ENCODE assay signal across 13 cellular contexts in the genomic region with DNA sequence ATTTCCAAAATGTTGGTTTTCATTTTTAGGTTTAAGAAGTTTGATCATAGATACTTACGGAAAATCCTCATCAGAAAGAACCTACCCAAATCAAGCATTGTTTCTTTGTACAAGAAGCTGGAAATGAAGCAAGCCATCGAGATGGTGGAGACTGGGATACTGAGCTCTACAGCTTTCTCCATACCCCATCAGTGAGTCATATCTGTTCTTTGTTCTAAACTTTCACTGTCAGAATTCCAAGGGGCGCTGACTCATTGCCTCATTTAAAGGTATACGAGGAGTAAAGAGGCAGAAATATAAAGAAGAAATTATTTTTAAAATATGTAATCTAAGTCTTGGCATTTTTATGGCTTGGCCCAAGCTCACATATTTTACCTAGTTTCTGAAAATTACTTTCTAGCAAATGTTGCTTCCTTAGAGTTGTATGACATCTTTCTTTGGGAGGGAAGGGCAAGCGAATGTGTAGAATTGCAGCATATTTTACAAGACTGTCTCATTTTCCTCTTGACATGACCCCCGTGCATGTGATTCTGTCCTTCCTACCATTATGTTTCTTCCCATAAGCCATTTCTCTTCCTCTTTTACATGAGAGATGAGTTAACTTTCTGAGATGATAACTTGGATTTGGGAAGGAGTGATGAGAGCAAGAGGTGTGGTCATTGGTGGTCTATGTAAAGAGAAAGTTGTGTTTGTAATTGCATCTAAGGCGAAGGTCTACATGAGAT. TPM values are rescaled to one million over a fixed set of nuclear protein-coding genes. Genes with fewer than 3 reads are reported as not detected.
DNase-seq lines count a peak whose midpoint lies in the region; ATAC-seq lines count a peak whose summit lies in the region.
"Had no signal": no experiment of that assay in that cellular context is flagged by ENCODE, and none has a peak within 500 bp of the region (broad histone marks: within the 10 kb centered on the region; RNA-seq: fewer than 3 reads in every experiment).

No MANE protein-coding gene starts in this region.

- DNase-seq in H4 (ENCODE audit: low spot score) (peak; percentile 79), SK-MEL-5 (ENCODE audit: low read depth, low spot score) (peak; percentile 5), fibroblast of the conjunctiva (ENCODE audit: low read depth) (peak; percentile 78), KBM-7 (no peak), T-cell (no peak)
- DNase-seq: activated CD8-positive, alpha-beta T cell treated with anti-CD3 and anti-CD28 coated beads for 36 hours; left ventricle myocardium inferior; stimulated activated CD4-positive, alpha-beta T cell treated with anti-CD3 and anti-CD28 coated beads, Interleukin-15, amount 100 ng/mL, for 24 hours had no signal

- peaks cover 0 to 3% (median 0%) of the 10 kb centered on the region in 3 donors for H3K9me3 Mint-ChIP-seq in T-cell

- H3K9me3 ChIP-seq in skeletal muscle satellite cell (replicated peaks; ENCODE audit: low read length): no peaks in the 10 kb centered on the region
- H3K9me3 ChIP-seq: HAP-1, tibial nerve had no signal

- peak overlapping the region; percentile 11 for H3K4me3 ChIP-seq in skeletal muscle satellite cell (ENCODE audit: low read length)
- H3K4me3 ChIP-seq: HAP-1, left ventricle myocardium inferior, tibial nerve had no signal

- H3K4me3 Mint-ChIP-seq in T-cell: no peak overlapping the region
- H3K4me3 Mint-ChIP-seq: activated CD8-positive, alpha-beta T cell treated with anti-CD3 and anti-CD28 coated beads for 36 hours had no signal

- peaks cover 0 to 4% (median 0%) of the 10 kb centered on the region in 3 donors for H3K4me1 Mint-ChIP-seq in T-cell

- peaks cover 19% of the 10 kb centered on the region for H3K4me1 ChIP-seq in skeletal muscle satellite cell (ENCODE audit: control insufficient read depth, insufficient read depth, low read length)
- H3K4me1 ChIP-seq: HAP-1, left ventricle myocardium inferior, tibial nerve had no signal

- no peak for ATAC-seq in GM19467 (IDR thresholded peaks at IDR 0.05; ENCODE audit: unreplicated experiment)
- ATAC-seq in T-cell (replicated peaks in 1 of 4): no peak
- ATAC-seq in GM18498 (IDR thresholded peaks at IDR 0.05; ENCODE audit: unreplicated experiment): no peak
- ATAC-seq: activated CD8-positive, alpha-beta T cell treated with anti-CD3 and anti-CD28 coated beads for 36 hours had no signal

- no peaks in the 10 kb centered on the region for H3K27me3 ChIP-seq in skeletal muscle satellite cell (ENCODE audit: control insufficient read depth, insufficient read depth, low read length)
- H3K27me3 ChIP-seq: tibial nerve had no signal

- H3K36me3 ChIP-seq in skeletal muscle satellite cell (ENCODE audit: insufficient read depth, low read length): no peaks in the 10 kb centered on the region
- H3K36me3 ChIP-seq: HAP-1, left ventricle myocardium inferior, tibial nerve had no signal

- peaks cover 15 to 17% of the 10 kb centered on the region in 2 donors for H3K27me3 Mint-ChIP-seq in T-cell

- H3K36me3 Mint-ChIP-seq in T-cell: no peaks in the 10 kb centered on the region

- peak overlapping the region; percentile 70 for H3K4me2 ChIP-seq in skeletal muscle satellite cell (ENCODE audit: low read length)

- H3K27ac Mint-ChIP-seq in T-cell: no peak overlapping the region
- H3K27ac Mint-ChIP-seq: activated CD8-positive, alpha-beta T cell treated with anti-CD3 and anti-CD28 coated beads for 36 hours had no signal

- peak overlapping the region; percentile 17 for H3K9ac ChIP-seq in skeletal muscle satellite cell (ENCODE audit: low read depth, low read length)

- in situ Hi-C loops in SK-MEL-5 (cut with HindIII; ENCODE audit: low pct_unique_long_range_greater_than_20kb, low sequenced_read_pairs): no loop called here
- in situ Hi-C loops in KBM-7 (cut with MboI; ENCODE audit: low pct_unique_long_range_greater_than_20kb, low sequenced_read_pairs): no loop called here

- POLR2A ChIA-PET in T-cell (lab: Charles Lee): no interaction called here

- CTCF ChIA-PET in T-cell (lab: Charles Lee): interaction anchor here in 1 of 2 donors (0.5 kb wide), 1 partner anchor 744 kb away, joined by 4 read pairs; no protein-coding TSS in a partner anchor

RNA-seq across cellular contexts. Expression of gene SLC9A4, which starts 41.2 kb away (rescaled TPM):
- total RNA-seq in H4 (2014; rRNA removed; shearing (Covaris generic)): not detected in 2 replicates
- total RNA-seq in SK-MEL-5 (2014; rRNA removed; shearing (Covaris generic)): not detected in 2 replicates
- not detected in 2 replicates for polyA plus RNA-seq in SK-MEL-5 (2015; cell fraction: cytosol; rRNA removed)
- polyA plus RNA-seq in SK-MEL-5 (2015; cell fraction: nucleus; rRNA removed): not detected in 2 replicates
- not detected in 2 replicates for total RNA-seq in skeletal muscle satellite cell (2012; rRNA removed)
- total RNA-seq in T-cell: under 1 TPM in 2 of 5 donors, not detected in 3; 0.09 to 0.13 TPM
- total RNA-seq: left ventricle myocardium inferior had no signal

Comparison
In these comparisons a context has a peak if more than half of its experiments do, and no peak if none do; other contexts are left out.
1. DNase-seq: peak in H4 (single experiment), SK-MEL-5 (single experiment) and fibroblast of the conjunctiva (single experiment); none in KBM-7 (single experiment) and T-cell (0 of 34).